34 cellular contexts compared by ENCODE assay signal in the genomic region with DNA sequence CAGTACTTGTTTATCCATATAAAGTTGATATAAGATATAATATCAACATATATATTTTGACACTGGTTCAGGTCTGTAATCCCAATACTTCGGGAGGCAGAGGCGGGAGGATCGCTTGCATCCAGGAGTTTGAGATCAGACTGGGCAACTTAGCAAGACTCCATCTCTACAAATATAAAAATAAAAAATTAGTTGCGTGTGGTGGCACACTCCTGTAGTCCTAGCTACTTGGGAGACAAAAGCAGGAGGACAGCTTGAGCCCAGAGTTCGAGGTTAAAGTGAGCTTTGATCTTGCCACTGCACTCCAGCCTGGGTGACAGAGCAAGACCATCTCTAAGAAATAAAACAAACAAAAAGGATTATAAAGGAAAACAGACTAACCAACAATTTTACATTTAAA. TPM values are rescaled to one million over a fixed set of nuclear protein-coding genes. Genes with fewer than 3 reads are reported as not detected.
DNase-seq lines count a peak whose midpoint lies in the region; ATAC-seq, FAIRE-seq and TF ChIP-seq lines count a peak whose summit lies in the region.
"Had no signal": no experiment of that assay in that cellular context is flagged by ENCODE, and none has a peak within 500 bp of the region (broad histone marks: within the 10 kb centered on the region; RNA-seq: fewer than 3 reads in every experiment).

No MANE protein-coding gene starts in this region.

- H3K27ac Mint-ChIP-seq in activated CD4-positive, alpha-beta T cell treated with anti-CD3 and anti-CD28 coated beads, Interleukin-2, amount 10 ng/mL, durations not matched to agents 24 days and 14 days: no peak overlapping the region
- H3K27ac Mint-ChIP-seq: B cell; CD4-positive, alpha-beta T cell; CD8-positive, alpha-beta T cell had no signal

- BruUV-seq in HepG2 (replicated peaks; lab: Mats Ljungman, UMichigan): no TSS peak

- ATAC-seq in HepG2 (peak; percentile 52), right lobe of liver (no peak)
- ATAC-seq: A549; CD8-positive, alpha-beta T cell had no signal

- H3K4me1 ChIP-seq in HepG2 (ENCODE audit: insufficient read depth, low read length): peaks cover 8% of the 10 kb centered on the region
- no peaks in the 10 kb centered on the region for H3K4me1 ChIP-seq in right lobe of liver
- no peaks in the 10 kb centered on the region for H3K4me1 ChIP-seq in HEK293 (ENCODE audit: control insufficient read depth, insufficient read depth, low read length)
- H3K4me1 ChIP-seq: A549; BE2C; BLaER1; BLaER1 treated with 17β-estradiol and CSF1 and Interleukin-3, amounts not matched to agents 10 nM and 100 nM; Caco-2 had no signal

- peaks cover 22% of the 10 kb centered on the region for H3K36me3 Mint-ChIP-seq in activated CD4-positive, alpha-beta T cell treated with anti-CD3 and anti-CD28 coated beads, Interleukin-2, amount 10 ng/mL, durations not matched to agents 24 days and 14 days (ENCODE audit: low read depth)

- H3K9me3 ChIP-seq in HepG2 (ENCODE audit: low read length) (no peaks in the 10 kb centered on the region), right lobe of liver (no peaks in the 10 kb centered on the region), HEK293 (ENCODE audit: control insufficient read depth, insufficient read depth, low read depth, low read length) (no peaks in the 10 kb centered on the region)
- H3K9me3 ChIP-seq: A549; BE2C; BLaER1; BLaER1 treated with 17β-estradiol and CSF1 and Interleukin-3, amounts not matched to agents 10 nM and 100 nM; Caco-2 had no signal

- H3K79me2 ChIP-seq in HepG2 (ENCODE audit: insufficient read depth, low read length): no peaks in the 10 kb centered on the region

- in situ Hi-C loops in HepG2 (cut with HindIII; ENCODE audit: extremely low pct_ligation_motif_present, low pct_unique_long_range_greater_than_20kb): no loop called here

- H3K27me3 Mint-ChIP-seq in activated CD4-positive, alpha-beta T cell treated with anti-CD3 and anti-CD28 coated beads, Interleukin-2, amount 10 ng/mL, durations not matched to agents 24 days and 14 days: no peaks in the 10 kb centered on the region
- H3K27me3 Mint-ChIP-seq: B cell; CD4-positive, alpha-beta memory T cell; CD4-positive, alpha-beta T cell; CD4-positive, CD25-positive, alpha-beta regulatory T cell; CD8-positive, alpha-beta memory T cell had no signal

- H3K4me3 Mint-ChIP-seq in activated CD4-positive, alpha-beta T cell treated with anti-CD3 and anti-CD28 coated beads, Interleukin-2, amount 10 ng/mL, durations not matched to agents 24 days and 14 days: no peak overlapping the region
- H3K4me3 Mint-ChIP-seq: B cell; CD14-positive monocyte; CD4-positive, alpha-beta memory T cell; CD4-positive, alpha-beta T cell; CD8-positive, alpha-beta memory T cell; CD8-positive, alpha-beta T cell had no signal

- no peak for TF ChIP-seq RAD21 in HepG2 (CRISPR knock-in tag; IDR thresholded peaks at IDR 0.05)

- H2AFZ ChIP-seq in HepG2 (ENCODE audit: low read length): no peak overlapping the region

- CTCF ChIA-PET in HepG2 (lab: Yijun Ruan, JAX; ENCODE audit: low intra/inter-chr PET ratio, low total read pairs) (no interaction called here), HEK293 (lab: Yijun Ruan, JAX) (no interaction called here)

- intact Hi-C loops in activated CD4-positive, alpha-beta T cell treated with anti-CD3 and anti-CD28 coated beads, Interleukin-2, amount 10 ng/mL, durations not matched to agents 24 days and 14 days (cut with micrococcal nuclease): no loop called here
- intact Hi-C loops in HepG2 (cut with micrococcal nuclease; ENCODE audit: unreplicated experiment) (no loop called here), right lobe of liver (cut with DNase I) (no loop called here)

- H4K20me1 ChIP-seq in HepG2 (ENCODE audit: insufficient read depth, low read length): no peaks in the 10 kb centered on the region

- H3K9me3 Mint-ChIP-seq in activated CD4-positive, alpha-beta T cell treated with anti-CD3 and anti-CD28 coated beads, Interleukin-2, amount 10 ng/mL, durations not matched to agents 24 days and 14 days: no peaks in the 10 kb centered on the region
- H3K9me3 Mint-ChIP-seq: CD14-positive monocyte; CD4-positive, alpha-beta memory T cell; CD4-positive, alpha-beta T cell; CD4-positive, CD25-positive, alpha-beta regulatory T cell; CD8-positive, alpha-beta memory T cell; CD8-positive, alpha-beta T cell had no signal

- TF ChIP-seq CTCF in HepG2 (CRISPR knock-in tag; IDR thresholded peaks at IDR 0.05) (no peak), right lobe of liver (IDR thresholded peaks at IDR 0.05) (no peak), HEK293 (tag by site-specific recombination; IDR thresholded peaks at IDR 0.05) (no peak)

- POLR2A ChIA-PET in HepG2 (lab: Yijun Ruan, JAX) (no interaction called here), HEK293 (lab: Yijun Ruan, JAX) (no interaction called here)

- DNase-seq in activated CD4-positive, alpha-beta T cell treated with anti-CD3 and anti-CD28 coated beads, Interleukin-2, amount 10 ng/mL, durations not matched to agents 24 days and 14 days: peak; percentile 37
- no peak for DNase-seq in activated CD4-positive, alpha-beta T cell treated with anti-CD3 and anti-CD28 coated beads for 4 hours
- DNase-seq in HepG2 (ENCODE audit: low spot score) (no peak), right lobe of liver (no peak), NCI-H510A treated with DMSO at 0.1 percent for 48 hours (lab: John Stamatoyannopoulos, UW) (no peak)
- DNase-seq: 8988T; ACHN; AML-193; BE2C; C1 segment of cervical spinal cord; Caco-2; Calu3; CD4-positive, alpha-beta memory T cell; CD4-positive, alpha-beta T cell; CD4-positive, CD25-positive, alpha-beta regulatory T cell; CD8-positive, alpha-beta memory T cell; CD8-positive, alpha-beta T cell; COR-L47; DMS 273 treated with DMSO at 0.1 percent for 48 hours; DMS153; DMS53; DMS79; DMS79 treated with DMSO at 0.1 percent for 48 hours; DND-41; EL had no signal

- 84% methylated on average over 5 of the region's 5 CpGs for WGBS in HepG2 (ENCODE audit: low lambda C conversion rate)
- WGBS in right lobe of liver (ENCODE audit: insufficient coverage, low coverage, low lambda C conversion rate, missing lambda C conversion rate): 93% methylated on average over 4 of the region's 5 CpGs

- H3K9ac ChIP-seq in HepG2 (ENCODE audit: insufficient read depth, low read depth, low read length): no peak overlapping the region
- H3K9ac ChIP-seq: BLaER1; BLaER1 treated with 17β-estradiol and CSF1 and Interleukin-3, amounts not matched to agents 10 nM and 100 nM had no signal

- H3K36me3 ChIP-seq in HepG2 (replicated peaks in 1 of 2; ENCODE audit: control insufficient read depth in 1 of 2, insufficient read depth in 2 of 2, low read length in 2 of 2): peaks cover 5 to 9% of the 10 kb centered on the region in 2 experiments
- peaks cover 0 to 17% (median 4%) of the 10 kb centered on the region in 4 donors for H3K36me3 ChIP-seq in right lobe of liver
- H3K36me3 ChIP-seq in HEK293 (ENCODE audit: control insufficient read depth in 2 of 2, insufficient read depth in 1 of 2, low read length in 2 of 2): peaks cover 8 to 48% of the 10 kb centered on the region in 2 experiments

- peaks cover 8% of the 10 kb centered on the region for H3K4me1 Mint-ChIP-seq in activated CD4-positive, alpha-beta T cell treated with anti-CD3 and anti-CD28 coated beads, Interleukin-2, amount 10 ng/mL, durations not matched to agents 24 days and 14 days
- H3K4me1 Mint-ChIP-seq: B cell; CD14-positive monocyte; CD8-positive, alpha-beta memory T cell had no signal

- no peak overlapping the region for H3K27ac ChIP-seq in HepG2 (ENCODE audit: extremely low read length, insufficient read depth, low read length)
- H3K27ac ChIP-seq in right lobe of liver: no peak overlapping the region
- no peak overlapping the region for H3K27ac ChIP-seq in HEK293 (ENCODE audit: extremely low read depth, low read depth, low read length)
- H3K27ac ChIP-seq: 22Rv1; A549; BLaER1; BLaER1 treated with 17β-estradiol and CSF1 and Interleukin-3, amounts not matched to agents 10 nM and 100 nM; C4-2B had no signal

- TF ChIP-seq POLR2A in HepG2 (IDR thresholded peaks at IDR 0.05; ENCODE audit: insufficient read depth in 1 of 2, low read depth in 2 of 2, low read length in 2 of 2) (no peak), right lobe of liver (IDR thresholded peaks at IDR 0.05) (no peak)

- no peak for FAIRE-seq in HepG2 (lab: Jason Lieb, UNC)
- FAIRE-seq: A549, D721Med had no signal

- H3K4me2 ChIP-seq in HepG2 (ENCODE audit: low read depth, low read length): no peak overlapping the region
- H3K4me2 ChIP-seq: A549; BLaER1; BLaER1 treated with 17β-estradiol and CSF1 and Interleukin-3, amounts not matched to agents 10 nM and 100 nM had no signal

- H3K27me3 ChIP-seq in HepG2 (ENCODE audit: control insufficient read depth in 1 of 2, insufficient read depth in 2 of 2, low read length in 2 of 2) (no peaks in the 10 kb centered on the region), right lobe of liver (no peaks in the 10 kb centered on the region)
- H3K27me3 ChIP-seq: BE2C; BLaER1; BLaER1 treated with 17β-estradiol and CSF1 and Interleukin-3, amounts not matched to agents 10 nM and 100 nM had no signal

- TF ChIP-seq EP300 in HepG2 (IDR thresholded peaks at IDR 0.05; ENCODE audit: low read depth in 2 of 2, low read length in 2 of 2) (no peak), HepG2 (CRISPR knock-in tag; IDR thresholded peaks at IDR 0.05; ENCODE audit: borderline replicate concordance) (no peak)

- H3K4me3 ChIP-seq in HepG2 (replicated peaks in 1 of 3; ENCODE audit: insufficient read depth in 1 of 3, low read depth in 2 of 3, low read length in 3 of 3): no peak overlapping the region
- no peak overlapping the region for H3K4me3 ChIP-seq in right lobe of liver
- no peak overlapping the region for H3K4me3 ChIP-seq in HEK293 (ENCODE audit: low read depth, low read length)
- H3K4me3 ChIP-seq: A549; BLaER1; BLaER1 treated with 17β-estradiol and CSF1 and Interleukin-3, amounts not matched to agents 10 nM and 100 nM had no signal

RNA-seq across cellular contexts. Expression of gene KATNA1, which starts 8.9 kb away (rescaled TPM):
- 18.9 and 23.0 TPM in 2 replicates for total RNA-seq in activated CD4-positive, alpha-beta T cell treated with anti-CD3 and anti-CD28 coated beads, Interleukin-2, amount 10 ng/mL, durations not matched to agents 24 days and 14 days
- total RNA-seq in HepG2 (2016; rRNA removed; fragmentation: Illumina TruSeq; extraction: Trizol) (25.3 and 31.2 TPM in 2 replicates), right lobe of liver (1 to 10 TPM; 3.5 to 6.9 (median 5.7) TPM)
- total RNA-seq in HepG2 (2016; cell fraction: cytosol; rRNA removed; fragmentation: Illumina TruSeq; extraction: Trizol; ENCODE audit: low read depth): 10.4 and 11.0 TPM in 2 replicates
- total RNA-seq in HepG2 (2016; cell fraction: insoluble cytoplasmic fraction; rRNA removed; fragmentation: Illumina TruSeq; extraction: Trizol): 23.4 and 33.3 TPM in 2 replicates
- 11.0 and 11.6 TPM in 2 replicates for total RNA-seq in HepG2 (2016; cell fraction: membrane; rRNA removed; fragmentation: Illumina TruSeq; extraction: Trizol)
- 17.1 and 17.8 TPM in 2 replicates for total RNA-seq in HepG2 (2016; cell fraction: nucleus; rRNA removed; fragmentation: Illumina TruSeq; extraction: Trizol)
- polyA plus RNA-seq in HepG2 (2011; rRNA removed): 11.4 and 14.8 TPM in 2 replicates
- 6.7 and 9.1 TPM in 2 replicates for polyA plus RNA-seq in HepG2 (2011; cell fraction: cytosol; rRNA removed)
- polyA plus RNA-seq in HepG2 (2011; cell fraction: nucleus; rRNA removed): 6.9 and 8.6 TPM in 2 replicates
- 13.2 and 16.3 TPM in 2 replicates for polyA plus RNA-seq in HepG2 (2012)
- polyA plus RNA-seq in HepG2 (2016; cell fraction: cytosol; fragmentation: Illumina TruSeq; extraction: Trizol; ENCODE audit: low read depth): 4.5 and 5.5 TPM in 2 replicates
- polyA plus RNA-seq in HepG2 (2016; cell fraction: insoluble cytoplasmic fraction; fragmentation: Illumina TruSeq; extraction: Trizol; ENCODE audit: low read depth): 28.1 and 31.5 TPM in 2 replicates
- polyA plus RNA-seq in HepG2 (2016; cell fraction: membrane; fragmentation: Illumina TruSeq; extraction: Trizol; ENCODE audit: low read depth): 5.3 and 6.0 TPM in 2 replicates
- polyA plus RNA-seq in HepG2 (2016; cell fraction: nucleus; fragmentation: Illumina TruSeq; extraction: Trizol; ENCODE audit: insufficient read depth, low read depth): 22.4 and 25.3 TPM in 2 replicates
- 4.5 and 8.0 TPM in 2 replicates for polyA minus RNA-seq in HepG2 (2011; rRNA and poly(A)+ RNA removed; ENCODE audit: low replicate concordance)
- polyA minus RNA-seq in HepG2 (2011; cell fraction: cytosol; rRNA and poly(A)+ RNA removed): 11.1 and 11.4 TPM in 2 replicates
- polyA minus RNA-seq in HepG2 (2011; cell fraction: nucleus; rRNA and poly(A)+ RNA removed): 24.8 and 26.4 TPM in 2 replicates
